In genomic region chr2:135510577-135510976, GRCh38 we compare ENCODE assay signal across 1 cellular context.
TF ChIP-seq lines count a peak whose summit lies in the region.

No MANE protein-coding gene starts in this region.

TF ChIP-seq in IMR-90, 13 proteins besides CTCF, POLR2A, EP300 and RAD21:
- no peak for TF ChIP-seq MAFK (IDR thresholded peaks at IDR 0.05; ENCODE audit: low read depth, low read length)
- no peak for TF ChIP-seq MAZ (IDR thresholded peaks at IDR 0.05; ENCODE audit: borderline replicate concordance, low read depth, low read length)
- no peak for TF ChIP-seq CHD1 (IDR thresholded peaks at IDR 0.05; ENCODE audit: low read depth, low read length)
- no peak for TF ChIP-seq ELK1 (IDR thresholded peaks at IDR 0.05; ENCODE audit: borderline replicate concordance, low read depth, low read length)
- TF ChIP-seq MXI1 (IDR thresholded peaks at IDR 0.05; ENCODE audit: borderline replicate concordance, low read depth, low read length): no peak
- no peak for TF ChIP-seq USF2 (IDR thresholded peaks at IDR 0.05; ENCODE audit: low read depth, low read length)
- no peak for TF ChIP-seq NFE2L2 (IDR thresholded peaks at IDR 0.05; ENCODE audit: low read depth, low read length)
- TF ChIP-seq CEBPB (IDR thresholded peaks at IDR 0.05; ENCODE audit: low read depth, low read length): no peak
- TF ChIP-seq SMC3 (IDR thresholded peaks at IDR 0.05; ENCODE audit: low read depth, low read length): no peak
- no peak for TF ChIP-seq FOS (IDR thresholded peaks at IDR 0.05; ENCODE audit: low read depth, low read length)
- no peak for TF ChIP-seq BHLHE40 (IDR thresholded peaks at IDR 0.05; ENCODE audit: low read depth, low read length)
- TF ChIP-seq RFX5 (IDR thresholded peaks at IDR 0.05; ENCODE audit: low read depth, low read length): no peak
- no peak for TF ChIP-seq RCOR1 (IDR thresholded peaks at IDR 0.05; ENCODE audit: insufficient replicate concordance, low read length)
